1 cellular context compared by ENCODE assay signal in genomic region chr16:66616592-66616991, GRCh38.
TF ChIP-seq lines count a peak whose summit lies in the region.

No MANE protein-coding gene starts in this region.

TF ChIP-seq in HEK293, 187 proteins besides CTCF, POLR2A, EP300 and RAD21 (continued from another document):
- TF ChIP-seq, protein P1, sequence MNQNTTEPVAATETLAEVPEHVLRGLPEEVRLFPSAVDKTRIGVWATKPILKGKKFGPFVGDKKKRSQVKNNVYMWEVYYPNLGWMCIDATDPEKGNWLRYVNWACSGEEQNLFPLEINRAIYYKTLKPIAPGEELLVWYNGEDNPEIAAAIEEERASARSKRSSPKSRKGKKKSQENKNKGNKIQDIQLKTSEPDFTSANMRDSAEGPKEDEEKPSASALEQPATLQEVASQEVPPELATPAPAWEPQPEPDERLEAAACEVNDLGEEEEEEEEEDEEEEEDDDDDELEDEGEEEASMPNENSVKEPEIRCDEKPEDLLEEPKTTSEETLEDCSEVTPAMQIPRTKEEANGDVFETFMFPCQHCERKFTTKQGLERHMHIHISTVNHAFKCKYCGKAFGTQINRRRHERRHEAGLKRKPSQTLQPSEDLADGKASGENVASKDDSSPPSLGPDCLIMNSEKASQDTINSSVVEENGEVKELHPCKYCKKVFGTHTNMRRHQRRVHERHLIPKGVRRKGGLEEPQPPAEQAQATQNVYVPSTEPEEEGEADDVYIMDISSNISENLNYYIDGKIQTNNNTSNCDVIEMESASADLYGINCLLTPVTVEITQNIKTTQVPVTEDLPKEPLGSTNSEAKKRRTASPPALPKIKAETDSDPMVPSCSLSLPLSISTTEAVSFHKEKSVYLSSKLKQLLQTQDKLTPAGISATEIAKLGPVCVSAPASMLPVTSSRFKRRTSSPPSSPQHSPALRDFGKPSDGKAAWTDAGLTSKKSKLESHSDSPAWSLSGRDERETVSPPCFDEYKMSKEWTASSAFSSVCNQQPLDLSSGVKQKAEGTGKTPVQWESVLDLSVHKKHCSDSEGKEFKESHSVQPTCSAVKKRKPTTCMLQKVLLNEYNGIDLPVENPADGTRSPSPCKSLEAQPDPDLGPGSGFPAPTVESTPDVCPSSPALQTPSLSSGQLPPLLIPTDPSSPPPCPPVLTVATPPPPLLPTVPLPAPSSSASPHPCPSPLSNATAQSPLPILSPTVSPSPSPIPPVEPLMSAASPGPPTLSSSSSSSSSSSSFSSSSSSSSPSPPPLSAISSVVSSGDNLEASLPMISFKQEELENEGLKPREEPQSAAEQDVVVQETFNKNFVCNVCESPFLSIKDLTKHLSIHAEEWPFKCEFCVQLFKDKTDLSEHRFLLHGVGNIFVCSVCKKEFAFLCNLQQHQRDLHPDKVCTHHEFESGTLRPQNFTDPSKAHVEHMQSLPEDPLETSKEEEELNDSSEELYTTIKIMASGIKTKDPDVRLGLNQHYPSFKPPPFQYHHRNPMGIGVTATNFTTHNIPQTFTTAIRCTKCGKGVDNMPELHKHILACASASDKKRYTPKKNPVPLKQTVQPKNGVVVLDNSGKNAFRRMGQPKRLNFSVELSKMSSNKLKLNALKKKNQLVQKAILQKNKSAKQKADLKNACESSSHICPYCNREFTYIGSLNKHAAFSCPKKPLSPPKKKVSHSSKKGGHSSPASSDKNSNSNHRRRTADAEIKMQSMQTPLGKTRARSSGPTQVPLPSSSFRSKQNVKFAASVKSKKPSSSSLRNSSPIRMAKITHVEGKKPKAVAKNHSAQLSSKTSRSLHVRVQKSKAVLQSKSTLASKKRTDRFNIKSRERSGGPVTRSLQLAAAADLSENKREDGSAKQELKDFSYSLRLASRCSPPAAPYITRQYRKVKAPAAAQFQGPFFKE (tag by site-specific recombination; IDR thresholded peaks at IDR 0.05; ENCODE audit: borderline replicate concordance): no peak
- TF ChIP-seq ZNF629 (tag by site-specific recombination; IDR thresholded peaks at IDR 0.05): peak; percentile 28; the same call in 1 of the 2 replicates
